Comparison of ENCODE assay signal across 17 cellular contexts in genomic region chr4:2366252-2367192, GRCh38. TPM values are rescaled to one million over a fixed set of nuclear protein-coding genes. Genes with fewer than 3 reads are reported as not detected.
DNase-seq lines count a peak whose midpoint lies in the region; ATAC-seq, FAIRE-seq and TF ChIP-seq lines count a peak whose summit lies in the region.
"Had no signal": no experiment of that assay in that cellular context is flagged by ENCODE, and none has a peak within 500 bp of the region (broad histone marks: within the 10 kb centered on the region; RNA-seq: fewer than 3 reads in every experiment).

No MANE protein-coding gene starts in this region.

- no peak for DNase-seq in CD4-positive, alpha-beta T cell
- DNase-seq in NCI-H1092 treated with DMSO at 0.1 percent for 48 hours (lab: John Stamatoyannopoulos, UW) (peak; percentile 78), caudate nucleus (lab: John Stamatoyannopoulos, UW) (peak in 24 of 61 donors; percentile 19 to 85 (median 38)), myocyte (ENCODE audit: low read depth) (peak; percentile 60), foreskin melanocyte (no peak), GM12891 (ENCODE audit: insufficient read length, low spot score) (no peak)
- no peak for DNase-seq in activated naive CD4-positive, alpha-beta T cell (lab: John Stamatoyannopoulos, UW)
- DNase-seq: activated naive CD8-positive, alpha-beta T cell treated with anti-CD3 and anti-CD28 coated beads, Interleukin-2, amount 10 ng/mL, durations not matched to agents 7 days and 5 days; KBM-7; NCI-H2029 treated with DMSO at 0.1 percent for 48 hours; SK-N-SH had no signal

- H3K27ac Mint-ChIP-seq in CD4-positive, alpha-beta T cell = peak overlapping the region; percentile 4
- H3K27ac Mint-ChIP-seq: activated naive CD8-positive, alpha-beta T cell treated with anti-CD3 and anti-CD28 coated beads, Interleukin-2, amount 10 ng/mL, durations not matched to agents 7 days and 5 days; dendritic cell treated with granulocyte-macrophage colony-stimulating factor and Interleukin-4, amounts not matched to agents 40 ng/mL and 50 ng/mL, for 4 days had no signal

- TF ChIP-seq POLR2A in GM12891 (IDR thresholded peaks at IDR 0.05; ENCODE audit: low read depth, low read length) = no peak

- H3K4me3 Mint-ChIP-seq in CD4-positive, alpha-beta T cell = peak overlapping the region; percentile 0
- H3K4me3 Mint-ChIP-seq: dendritic cell treated with granulocyte-macrophage colony-stimulating factor and Interleukin-4, amounts not matched to agents 40 ng/mL and 50 ng/mL, for 4 days had no signal

- no peak overlapping the region for H3K27ac ChIP-seq in CD4-positive, alpha-beta T cell (ENCODE audit: low read depth, low read length)
- H3K27ac ChIP-seq in caudate nucleus (ENCODE audit: low read depth, low read length) = peak overlapping the region; percentile 92

- peaks cover 8% of the 10 kb centered on the region for H3K9me3 ChIP-seq in CD4-positive, alpha-beta T cell (ENCODE audit: control insufficient read depth, low read length)
- H3K9me3 ChIP-seq: SK-N-SH had no signal

- H3K36me3 Mint-ChIP-seq in CD4-positive, alpha-beta T cell (ENCODE audit: low read depth) = no peaks in the 10 kb centered on the region
- H3K36me3 Mint-ChIP-seq: activated naive CD8-positive, alpha-beta T cell treated with anti-CD3 and anti-CD28 coated beads, Interleukin-2, amount 10 ng/mL, durations not matched to agents 7 days and 5 days had no signal

- no peak for ATAC-seq in CD4-positive, alpha-beta T cell (ENCODE audit: poor library complexity)
- ATAC-seq in GM19397 (IDR thresholded peaks at IDR 0.05; ENCODE audit: unreplicated experiment) = no peak

- H3K9me3 Mint-ChIP-seq in CD4-positive, alpha-beta T cell = no peaks in the 10 kb centered on the region

- H3K4me1 Mint-ChIP-seq in CD4-positive, alpha-beta T cell (ENCODE audit: low read depth) = peaks cover 17% of the 10 kb centered on the region
- H3K4me1 Mint-ChIP-seq: activated naive CD8-positive, alpha-beta T cell treated with anti-CD3 and anti-CD28 coated beads, Interleukin-2, amount 10 ng/mL, durations not matched to agents 7 days and 5 days had no signal

- no peak for FAIRE-seq in GM12891 (lab: Jason Lieb, UNC)
- FAIRE-seq: islet of Langerhans, urothelium cell line had no signal

- CTCF ChIA-PET in CD4-positive, alpha-beta T cell (lab: Charles Lee) = interaction anchor here (1.8 kb wide), 1 partner anchor 52 kb away, joined by 5 read pairs; the partner anchor contains the start of genes CFAP99 and ZFYVE28

- no peaks in the 10 kb centered on the region for H3K27me3 ChIP-seq in CD4-positive, alpha-beta T cell (ENCODE audit: control insufficient read depth, insufficient read depth, low read length)

- H3K27me3 Mint-ChIP-seq in CD4-positive, alpha-beta T cell = no peaks in the 10 kb centered on the region

- intact Hi-C loops in CD4-positive, alpha-beta T cell (cut with DNase I, micrococcal nuclease) = loop anchor here in 1 of 2 experiments (2.0 kb wide), 1 partner anchor 48 kb away; no protein-coding TSS in a partner anchor

- TF ChIP-seq CTCF in CD4-positive, alpha-beta T cell (IDR thresholded peaks at IDR 0.05) = no peak

- POLR2A ChIA-PET in CD4-positive, alpha-beta T cell (lab: Charles Lee) = interaction anchor here (1.1 to 1.5 kb wide), 2 partner anchors 46 to 104 kb away, joined by 4 to 5 read pairs; partner anchors contain the start of gene MXD4

TF ChIP-seq in GM12891, 5 proteins besides CTCF, POLR2A, EP300 and RAD21:
- TF ChIP-seq TAF1 (IDR thresholded peaks at IDR 0.05; ENCODE audit: low read depth, low read length) = no peak
- TF ChIP-seq SPI1 (IDR thresholded peaks at IDR 0.05; ENCODE audit: low read depth, low read length) = no peak
- TF ChIP-seq POLR2AphosphoS5 (IDR thresholded peaks at IDR 0.05; ENCODE audit: low read depth, low read length) = no peak
- no peak for TF ChIP-seq POU2F2 (IDR thresholded peaks at IDR 0.05; ENCODE audit: low read depth, low read length)
- TF ChIP-seq PAX5 (IDR thresholded peaks at IDR 0.05; ENCODE audit: insufficient read depth, low read length, severe bottlenecking) = no peak

RNA-seq across cellular contexts. Expression of gene ZFYVE28, which starts 51.9 kb away (rescaled TPM):
- total RNA-seq in CD4-positive, alpha-beta T cell = 10 to 100 TPM; 26.2 to 28.0 TPM
- total RNA-seq in myocyte = 0.86 and 1.6 TPM in 2 replicates
- polyA plus RNA-seq in myocyte (2012) = 0.96 TPM
- 0.36 TPM for polyA plus RNA-seq in GM12891 (2012; ENCODE audit: low read depth, missing spikeins)

RNA-seq across cellular contexts. Expression of gene CFAP99, which starts 52.2 kb away (rescaled TPM):
- total RNA-seq in CD4-positive, alpha-beta T cell = under 1 TPM in 1 of 2 experiments, not detected in 1; 0.17 TPM
- total RNA-seq in myocyte = not detected in 2 replicates
- 0.06 TPM for polyA plus RNA-seq in myocyte (2012)
- not detected for polyA plus RNA-seq in GM12891 (2012; ENCODE audit: low read depth, missing spikeins)
- total RNA-seq: fibroblast of villous mesenchyme had no signal
- polyA plus RNA-seq: AG04450 had no signal

Comparison
In these comparisons a context has a peak if more than half of its experiments do, and no peak if none do; other contexts are left out.
1. DNase-seq: peak in NCI-H1092 treated with DMSO at 0.1 percent for 48 hours (single experiment) and myocyte (single experiment); none in CD4-positive, alpha-beta T cell (0 of 10), activated naive CD4-positive, alpha-beta T cell (0 of 4), foreskin melanocyte (single experiment) and GM12891 (single experiment).
2. RNA of gene ZFYVE28, which starts 51.9 kb away (total RNA-seq): 26.2 to 28.0 TPM in CD4-positive, alpha-beta T cell; 0.86 to 1.6 TPM in myocyte; every median in the first group is over 10 times any median in the second.